Comparison of ENCODE assay signal across 26 cellular contexts in genomic region chr6:107538856-107539387, GRCh38. TPM values are rescaled to one million over a fixed set of nuclear protein-coding genes. Genes with fewer than 3 reads are reported as not detected.
DNase-seq lines count a peak whose midpoint lies in the region; ATAC-seq, FAIRE-seq and TF ChIP-seq lines count a peak whose summit lies in the region.
"Had no signal": no experiment of that assay in that cellular context is flagged by ENCODE, and none has a peak within 500 bp of the region (broad histone marks: within the 10 kb centered on the region; RNA-seq: fewer than 3 reads in every experiment).

No MANE protein-coding gene starts in this region.

- intact Hi-C loops in lower lobe of right lung (cut with DNase I) (no loop called here), Right ventricle myocardium inferior (cut with DNase I) (no loop called here)

- POLR2A ChIA-PET in A549 (lab: Yijun Ruan, JAX) (no interaction called here), HEK293 (lab: Yijun Ruan, JAX) (no interaction called here)

- peaks cover 16% of the 10 kb centered on the region; the same call in 2 of the 3 replicates for H3K4me1 ChIP-seq in A549
- peaks cover 24% of the 10 kb centered on the region for H3K4me1 ChIP-seq in HEK293 (ENCODE audit: control insufficient read depth, insufficient read depth, low read length)
- H3K4me1 ChIP-seq in lower lobe of right lung: peaks cover 16% of the 10 kb centered on the region

- ATAC-seq in A549 (no peak), lower lobe of right lung (peak; percentile 87 to 88), Right ventricle myocardium inferior (no peak)
- ATAC-seq: activated CD8-positive, alpha-beta T cell treated with anti-CD3 and anti-CD28 coated beads, Interleukin-2, amount 10 ng/mL, durations not matched to agents 7 days and 5 days; activated T-cell treated with anti-CD3 and anti-CD28 coated beads, Interleukin-2, amount 50 U/mL, for 4 hours; natural killer cell treated with Interleukin-12 subunit alpha and Interleukin-12 subunit beta and Interleukin-15 and Interleukin-18, amount 100 ng/mL, for 72 hours; stimulated activated naive CD8-positive, alpha-beta T cell treated with anti-CD3 and anti-CD28 coated beads, Interleukin-15, Interleukin-2, amounts not matched to agents 100 U/mL and 50 U/mL, for 24 hours had no signal

- TF ChIP-seq EP300 in A549 (IDR thresholded peaks at IDR 0.05): no peak

- peak overlapping the region; percentile 51; the same call in 2 of the 3 replicates for H3K4me2 ChIP-seq in A549

- CTCF ChIA-PET in A549 (lab: Yijun Ruan, JAX): interaction anchor here (0.6 kb wide), 1 partner anchor 71 kb away, joined by 3 read pairs; no protein-coding TSS in a partner anchor
- CTCF ChIA-PET in HEK293 (lab: Yijun Ruan, JAX): interaction anchor here (0.5 kb wide), 1 partner anchor 1142 kb away, joined by 6 read pairs; no protein-coding TSS in a partner anchor

- H3K27ac ChIP-seq in A549 (peak overlapping the region; percentile 57; a peak in 5 of 6 replicates), HEK293 (ENCODE audit: extremely low read depth, low read depth, low read length) (no peak overlapping the region; the same call in 1 of the 2 replicates), VCaP (peak overlapping the region; percentile 56; the same call in 1 of the 2 replicates), lower lobe of right lung (no peak overlapping the region)
- H3K27ac ChIP-seq: tibial artery had no signal

- H3K9me3 ChIP-seq in A549 (no peaks in the 10 kb centered on the region), HEK293 (ENCODE audit: control insufficient read depth, insufficient read depth, low read depth, low read length) (no peaks in the 10 kb centered on the region), lower lobe of right lung (no peaks in the 10 kb centered on the region)
- H3K9me3 ChIP-seq: tibial artery had no signal

- 44% methylated on average over 4 of the region's 4 CpGs for WGBS in A549 (ENCODE audit: missing lambda C conversion rate)

- TF ChIP-seq POLR2A in A549 (IDR thresholded peaks at IDR 0.05; ENCODE audit: low read length) (no peak), GM12892 (IDR thresholded peaks at IDR 0.05; ENCODE audit: low read depth, low read length) (no peak)

- DNase-seq in A549 (ENCODE audit: low read depth in 1 of 2, low spot score in 1 of 2) (no peak), lower lobe of right lung (no peak), GM12892 (ENCODE audit: insufficient read length) (no peak), HCEC 1CT (no peak), Right ventricle myocardium inferior (ENCODE audit: missing footprints) (no peak)
- DNase-seq in activated CD4-positive, CD25-positive, alpha-beta regulatory T cell (lab: John Stamatoyannopoulos, UW): no peak
- DNase-seq: activated CD8-positive, alpha-beta T cell treated with anti-CD3 and anti-CD28 coated beads, Interleukin-2, amount 10 ng/mL, durations not matched to agents 7 days and 5 days; activated naive CD4-positive, alpha-beta T cell treated with anti-CD3 and anti-CD28 coated beads for 36 hours; activated T-cell treated with anti-CD3 and anti-CD28 coated beads, Interleukin-2, amount 50 U/mL, for 4 hours; amygdala; central memory CD4-positive, alpha-beta T cell; DMS 273 treated with DMSO at 0.1 percent for 48 hours; foreskin melanocyte; H7; NCI-H1105; NCI-H226; stimulated activated CD4-positive, alpha-beta T cell treated with anti-CD3 and anti-CD28 coated beads, Interleukin-2, amount 100 ng/mL, for 48 hours; stimulated activated naive CD8-positive, alpha-beta T cell treated with anti-CD3 and anti-CD28 coated beads, Interleukin-15, Interleukin-2, amounts not matched to agents 100 U/mL and 50 U/mL, for 24 hours; T-helper 9 cell; tibial artery had no signal

- no peak for TF ChIP-seq RAD21 in A549 (conservative IDR thresholded peaks at IDR 0.05 in 1 of 2, IDR thresholded peaks at IDR 0.05 in 1 of 2)

- H3K36me3 ChIP-seq in HEK293 (ENCODE audit: control insufficient read depth in 2 of 2, insufficient read depth in 1 of 2, low read length in 2 of 2) (peaks cover 3% of the 10 kb centered on the region in 2 experiments; a peak in 1 of 3 replicates), lower lobe of right lung (no peaks in the 10 kb centered on the region)
- H3K36me3 ChIP-seq: tibial artery had no signal

- no peaks in the 10 kb centered on the region for H3K27me3 ChIP-seq in lower lobe of right lung (ENCODE audit: low read depth)
- H3K27me3 ChIP-seq: tibial artery had no signal

- H3K4me3 ChIP-seq in A549 (no peak overlapping the region), HEK293 (ENCODE audit: low read depth, low read length) (no peak overlapping the region), lower lobe of right lung (no peak overlapping the region)
- H3K4me3 ChIP-seq: tibial artery had no signal

- TF ChIP-seq CTCF in A549 (IDR thresholded peaks at IDR 0.05) (no peak), HEK293 (tag by site-specific recombination; IDR thresholded peaks at IDR 0.05) (no peak), VCaP (conservative IDR thresholded peaks at IDR 0.05) (no peak), lower lobe of right lung (IDR thresholded peaks at IDR 0.05) (no peak)

- FAIRE-seq in A549 (lab: Jason Lieb, UNC) (no peak), GM12892 (lab: Jason Lieb, UNC) (no peak)
- FAIRE-seq: keratinocyte, small intestine had no signal

TF ChIP-seq in A549, 52 proteins besides CTCF, POLR2A, EP300 and RAD21 (continues in another document):
- TF ChIP-seq MAFK (IDR thresholded peaks at IDR 0.05; ENCODE audit: partially characterized antibody) (no peak), EHF (CRISPR knock-in tag; IDR thresholded peaks at IDR 0.05) (no peak), BCL3 (IDR thresholded peaks at IDR 0.05) (no peak), BHLHE40 (IDR thresholded peaks at IDR 0.05; ENCODE audit: low read depth, low read length) (no peak), CBX8 (IDR thresholded peaks at IDR 0.05) (no peak), RCOR1 (IDR thresholded peaks at IDR 0.05; ENCODE audit: low read depth, low read length) (no peak)

TF ChIP-seq in HEK293, 187 proteins besides CTCF, POLR2A, EP300 and RAD21:
- TF ChIP-seq KLF8 (tag by site-specific recombination; IDR thresholded peaks at IDR 0.05) (no peak), ZNF660 (tag by site-specific recombination; IDR thresholded peaks at IDR 0.05) (peak; percentile 37; the same call in 1 of the 2 replicates), ZNF501 (tag by site-specific recombination; IDR thresholded peaks at IDR 0.05) (no peak), ZNF341 (tag by site-specific recombination; IDR thresholded peaks at IDR 0.05; ENCODE audit: low read depth) (peak; percentile 51), IKZF3 (tag by site-specific recombination; IDR thresholded peaks at IDR 0.05) (peak; percentile 67), GLIS1 (tag by site-specific recombination; IDR thresholded peaks at IDR 0.05) (peak; percentile 36), ZNF366 (tag by site-specific recombination; conservative IDR thresholded peaks at IDR 0.05) (no peak), ZIC2 (tag by site-specific recombination; IDR thresholded peaks at IDR 0.05) (peak; percentile 34; the same call in 1 of the 2 replicates), SCRT2 (tag by site-specific recombination; IDR thresholded peaks at IDR 0.05) (peak; percentile 81)
- TF ChIP-seq, protein P1, sequence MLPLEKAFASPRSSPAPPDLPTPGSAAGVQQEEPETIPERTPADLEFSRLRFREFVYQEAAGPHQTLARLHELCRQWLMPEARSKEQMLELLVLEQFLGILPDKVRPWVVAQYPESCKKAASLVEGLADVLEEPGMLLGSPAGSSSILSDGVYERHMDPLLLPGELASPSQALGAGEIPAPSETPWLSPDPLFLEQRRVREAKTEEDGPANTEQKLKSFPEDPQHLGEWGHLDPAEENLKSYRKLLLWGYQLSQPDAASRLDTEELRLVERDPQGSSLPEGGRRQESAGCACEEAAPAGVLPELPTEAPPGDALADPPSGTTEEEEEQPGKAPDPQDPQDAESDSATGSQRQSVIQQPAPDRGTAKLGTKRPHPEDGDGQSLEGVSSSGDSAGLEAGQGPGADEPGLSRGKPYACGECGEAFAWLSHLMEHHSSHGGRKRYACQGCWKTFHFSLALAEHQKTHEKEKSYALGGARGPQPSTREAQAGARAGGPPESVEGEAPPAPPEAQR (tag by site-specific recombination; IDR thresholded peaks at IDR 0.05): no peak
- TF ChIP-seq, protein P2, sequence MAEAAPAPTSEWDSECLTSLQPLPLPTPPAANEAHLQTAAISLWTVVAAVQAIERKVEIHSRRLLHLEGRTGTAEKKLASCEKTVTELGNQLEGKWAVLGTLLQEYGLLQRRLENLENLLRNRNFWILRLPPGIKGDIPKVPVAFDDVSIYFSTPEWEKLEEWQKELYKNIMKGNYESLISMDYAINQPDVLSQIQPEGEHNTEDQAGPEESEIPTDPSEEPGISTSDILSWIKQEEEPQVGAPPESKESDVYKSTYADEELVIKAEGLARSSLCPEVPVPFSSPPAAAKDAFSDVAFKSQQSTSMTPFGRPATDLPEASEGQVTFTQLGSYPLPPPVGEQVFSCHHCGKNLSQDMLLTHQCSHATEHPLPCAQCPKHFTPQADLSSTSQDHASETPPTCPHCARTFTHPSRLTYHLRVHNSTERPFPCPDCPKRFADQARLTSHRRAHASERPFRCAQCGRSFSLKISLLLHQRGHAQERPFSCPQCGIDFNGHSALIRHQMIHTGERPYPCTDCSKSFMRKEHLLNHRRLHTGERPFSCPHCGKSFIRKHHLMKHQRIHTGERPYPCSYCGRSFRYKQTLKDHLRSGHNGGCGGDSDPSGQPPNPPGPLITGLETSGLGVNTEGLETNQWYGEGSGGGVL (tag by site-specific recombination; IDR thresholded peaks at IDR 0.05): peak; percentile 26; the same call in 1 of the 2 replicates

RNA-seq across cellular contexts. Expression of gene SOBP, which starts 49.0 kb away (rescaled TPM):
- polyA plus RNA-seq in A549 (2011; rRNA removed) (0.18 and 0.33 TPM in 2 replicates), A549 (2017; fragmentation: RNase III; extraction: RNeasy Plus Mini Kit Qiagen cat#74134 plus additional on column Dnase treatment) (0.51 to 0.54 TPM (median 0.53 TPM) in 3 replicates)
- 0.30 and 0.34 TPM in 2 replicates for polyA plus RNA-seq in A549 (2012; cell fraction: cytosol; rRNA removed)
- polyA plus RNA-seq in A549 (2012; cell fraction: nucleus; rRNA removed): 0.54 and 0.86 TPM in 2 replicates
- 0.29 and 0.58 TPM in 2 replicates for polyA minus RNA-seq in A549 (2011; rRNA and poly(A)+ RNA removed)
- total RNA-seq in lower lobe of right lung (6.9 TPM), Right ventricle myocardium inferior (16.4 TPM)
- polyA plus RNA-seq in GM12892 (2012; ENCODE audit: missing spikeins): 0.19 TPM
- polyA plus RNA-seq: CD14-positive monocyte, keratinocyte had no signal

Comparison
In these comparisons a context has a peak if more than half of its experiments do, and no peak if none do; other contexts are left out.
1. ATAC-seq: peak in lower lobe of right lung (2 of 2); none in A549 (0 of 2) and Right ventricle myocardium inferior (single experiment).
2. H3K27ac ChIP-seq: peak in A549 (2 of 2) and VCaP (single experiment); none in HEK293 (single experiment) and lower lobe of right lung (single experiment).